ENCODE assay signal across 14 cellular contexts in genomic region chr15:99616129-99616528, GRCh38. TPM values are rescaled to one million over a fixed set of nuclear protein-coding genes. Genes with fewer than 3 reads are reported as not detected.
DNase-seq lines count a peak whose midpoint lies in the region; ATAC-seq, FAIRE-seq and TF ChIP-seq lines count a peak whose summit lies in the region.
"Had no signal": no experiment of that assay in that cellular context is flagged by ENCODE, and none has a peak within 500 bp of the region (broad histone marks: within the 10 kb centered on the region; RNA-seq: fewer than 3 reads in every experiment).

No MANE protein-coding gene starts in this region.

- CTCF ChIA-PET in A549 (lab: Yijun Ruan, JAX) = interaction anchor here (2.6 kb wide), 1 partner anchor 10 kb away, joined by 8 read pairs; no protein-coding TSS in a partner anchor

- TF ChIP-seq CTCF in A549 (IDR thresholded peaks at IDR 0.05) = no peak
- TF ChIP-seq CTCF in VCaP (conservative IDR thresholded peaks at IDR 0.05) = no peak

- no peak overlapping the region for H3K4me2 ChIP-seq in A549

- H3K27ac ChIP-seq in A549 (no peak overlapping the region), VCaP (peak overlapping the region; percentile 61)
- H3K27ac ChIP-seq: BLaER1 treated with 17β-estradiol and CSF1 and Interleukin-3, amounts not matched to agents 10 nM and 100 nM had no signal

- POLR2A ChIA-PET in A549 (lab: Yijun Ruan, JAX) = no interaction called here

- H3K27me3 Mint-ChIP-seq in memory B cell = no peaks in the 10 kb centered on the region
- H3K27me3 Mint-ChIP-seq: B cell had no signal

- peak overlapping the region; percentile 74 for H3K27ac Mint-ChIP-seq in memory B cell
- H3K27ac Mint-ChIP-seq: H9 had no signal

- H3K4me1 Mint-ChIP-seq in memory B cell = peaks cover 54% of the 10 kb centered on the region

- no peak for TF ChIP-seq POLR2A in A549 (IDR thresholded peaks at IDR 0.05; ENCODE audit: low read length)

- H3K4me1 ChIP-seq in A549 = peaks cover 29% of the 10 kb centered on the region

- no peak overlapping the region for H3K4me3 Mint-ChIP-seq in memory B cell
- H3K4me3 Mint-ChIP-seq: B cell; CD8-positive, alpha-beta T cell; H9 had no signal

- no peak for ATAC-seq in A549
- ATAC-seq in memory B cell (ENCODE audit: low read depth) = no peak
- ATAC-seq: CD8-positive, alpha-beta T cell; GM12878 had no signal

- FAIRE-seq in A549 (lab: Jason Lieb, UNC) = no peak
- FAIRE-seq: GM12878, H1 had no signal

- no peak for DNase-seq in A549 (ENCODE audit: low read depth in 1 of 2, low spot score in 1 of 2)
- DNase-seq in memory B cell (ENCODE audit: low spot score in 2 of 2) = no peak
- no peak for DNase-seq in medulla oblongata (ENCODE audit: extremely low spot score)
- DNase-seq in AG08395 (ENCODE audit: low spot score) = no peak
- no peak for DNase-seq in middle frontal gyrus (ENCODE audit: extremely low spot score, low spot score)
- DNase-seq: Calu3; CD8-positive, alpha-beta T cell; DMS79 treated with DMSO at 0.1 percent for 48 hours; H9 had no signal

- no peak for TF ChIP-seq RAD21 in A549 (conservative IDR thresholded peaks at IDR 0.05 in 1 of 2, IDR thresholded peaks at IDR 0.05 in 1 of 2)

- H3K9me3 Mint-ChIP-seq in memory B cell = no peaks in the 10 kb centered on the region
- H3K9me3 Mint-ChIP-seq: CD8-positive, alpha-beta T cell; H9 had no signal

- H3K36me3 Mint-ChIP-seq in memory B cell = peaks cover 6% of the 10 kb centered on the region

- 91% methylated on average over 2 of the region's 2 CpGs for WGBS in A549 (ENCODE audit: missing lambda C conversion rate)

- TF ChIP-seq EP300 in A549 (IDR thresholded peaks at IDR 0.05) = no peak

- no peaks in the 10 kb centered on the region for H3K9me3 ChIP-seq in A549

- no peak overlapping the region for H3K4me3 ChIP-seq in A549
- H3K4me3 ChIP-seq: BLaER1 treated with 17β-estradiol and CSF1 and Interleukin-3, amounts not matched to agents 10 nM and 100 nM; GM12878 had no signal

TF ChIP-seq in A549, 52 proteins besides CTCF, POLR2A, EP300 and RAD21:
- peak; percentile 31 for TF ChIP-seq MAFK (IDR thresholded peaks at IDR 0.05; ENCODE audit: partially characterized antibody)
- TF ChIP-seq FOSL2 (IDR thresholded peaks at IDR 0.05) = no peak
- TF ChIP-seq FOSL2 (CRISPR knock-in tag; IDR thresholded peaks at IDR 0.05) = no peak
- no peak for TF ChIP-seq HEYL (CRISPR knock-in tag; IDR thresholded peaks at IDR 0.05)

RNA-seq across cellular contexts. Expression of gene MEF2A, which starts 50.3 kb away (rescaled TPM):
- polyA plus RNA-seq in A549 (2011; rRNA removed) = 34.1 and 43.4 TPM in 2 replicates
- 11.6 and 14.1 TPM in 2 replicates for polyA plus RNA-seq in A549 (2012; cell fraction: cytosol; rRNA removed)
- polyA plus RNA-seq in A549 (2012; cell fraction: nucleus; rRNA removed) = 23.1 and 23.8 TPM in 2 replicates
- 14.2 to 15.0 TPM (median 14.6 TPM) in 3 replicates for polyA plus RNA-seq in A549 (2017; fragmentation: RNase III; extraction: RNeasy Plus Mini Kit Qiagen cat#74134 plus additional on column Dnase treatment)
- 43.5 and 49.5 TPM in 2 replicates for polyA minus RNA-seq in A549 (2011; rRNA and poly(A)+ RNA removed)
